Comparison of ENCODE assay signal across 6 cellular contexts in genomic region chr4:95636061-95636460, GRCh38.
"Had no signal": no experiment of that assay in that cellular context is flagged by ENCODE, and none has a peak within 500 bp of the region (broad histone marks: within the 10 kb centered on the region; RNA-seq: fewer than 3 reads in every experiment).

No MANE protein-coding gene starts in this region.

- H3K4me1 Mint-ChIP-seq: IgD-negative memory B cell had no signal

- H3K27ac Mint-ChIP-seq: GM23338, H9, IgD-negative memory B cell had no signal

- H2AFZ ChIP-seq: GM23338 had no signal

- H3K27ac ChIP-seq: HL-60 had no signal

- H3K9me3 Mint-ChIP-seq: GM23338, H9 had no signal

- H3K4me3 Mint-ChIP-seq: GM23338, H9, IgD-negative memory B cell had no signal

- H3K36me3 Mint-ChIP-seq: IgD-negative memory B cell had no signal

- H3K4me2 ChIP-seq: GM23338 had no signal

- H3K27me3 Mint-ChIP-seq: IgD-negative memory B cell had no signal

- H3K4me3 ChIP-seq: GM23338 had no signal

- DNase-seq: H9, HCEC 1CT, KBM-7 had no signal
